Comparison of ENCODE assay signal across 1 cellular context in genomic region chr5:59799668-59800374, GRCh38.
TF ChIP-seq lines count a peak whose summit lies in the region.

No MANE protein-coding gene starts in this region.

TF ChIP-seq in SK-N-SH, 30 proteins besides CTCF, POLR2A, EP300 and RAD21 (continued from another document):
- TF ChIP-seq MAX (IDR thresholded peaks at IDR 0.05; ENCODE audit: low read depth) = 0 out of 2 replicates have a peak, but pooled peaks have one; percentile 8
